Comparison of ENCODE assay signal across 1 cellular context in genomic region chr19:51156710-51157109, GRCh38.
TF ChIP-seq lines count a peak whose summit lies in the region.

No MANE protein-coding gene starts in this region.

TF ChIP-seq in H1, 55 proteins besides CTCF, POLR2A, EP300 and RAD21:
- TF ChIP-seq MAX (IDR thresholded peaks at IDR 0.05) = no peak
TF ChIP-seq in H1: peak in this region for 0.
